In genomic region chr6:31103136-31103535, GRCh38 we compare ENCODE assay signal across 3 cellular contexts. TPM values are rescaled to one million over a fixed set of nuclear protein-coding genes. Genes with fewer than 3 reads are reported as not detected.
"Had no signal": no experiment of that assay in that cellular context is flagged by ENCODE, and none has a peak within 500 bp of the region (broad histone marks: within the 10 kb centered on the region; RNA-seq: fewer than 3 reads in every experiment).

No MANE protein-coding gene starts in this region.

- H3K4me3 ChIP-seq: GM12878 had no signal

- DNase-seq: GF-D8 had no signal

RNA-seq across cellular contexts. Expression of gene C6orf15, which starts 9.2 kb away (rescaled TPM):
- total RNA-seq: G401, GM12878 had no signal
- polyA plus RNA-seq: GM12878 had no signal

RNA-seq across cellular contexts. Expression of gene PSORS1C1, which starts 11.5 kb away (rescaled TPM):
- total RNA-seq: G401, GM12878 had no signal

RNA-seq across cellular contexts. Expression of gene CDSN, which starts 17.1 kb away (rescaled TPM):
- total RNA-seq: G401, GM12878 had no signal

RNA-seq across cellular contexts. Expression of gene PSORS1C2, which starts 35.7 kb away (rescaled TPM):
- total RNA-seq: G401, GM12878 had no signal
- polyA plus RNA-seq: GM12878 had no signal
